Comparison of ENCODE assay signal across 15 cellular contexts in genomic region chr2:197174539-197175094, GRCh38.
DNase-seq lines count a peak whose midpoint lies in the region; ATAC-seq and TF ChIP-seq lines count a peak whose summit lies in the region.
"Had no signal": no experiment of that assay in that cellular context is flagged by ENCODE, and none has a peak within 500 bp of the region (broad histone marks: within the 10 kb centered on the region; RNA-seq: fewer than 3 reads in every experiment).

No MANE protein-coding gene starts in this region.

- H3K4me3 Mint-ChIP-seq in T-cell, result no peak overlapping the region
- H3K4me3 Mint-ChIP-seq: dendritic cell treated with granulocyte-macrophage colony-stimulating factor and Interleukin-4, amounts not matched to agents 40 ng/mL and 50 ng/mL, for 4 days; H9; stimulated activated naive B cell treated with anti-CD40 and anti-IgM and Interleukin-4, amounts not matched to agents 10 μg/mL and 1 μg/mL and 100 μg/mL, for 72 hours had no signal

- ATAC-seq in T-cell (replicated peaks in 1 of 4), result peak in 1 of 4 experiments; percentile 73
- ATAC-seq: left ventricle myocardium superior had no signal

- no peaks in the 10 kb centered on the region for H3K9me3 Mint-ChIP-seq in T-cell
- H3K9me3 Mint-ChIP-seq: dendritic cell treated with granulocyte-macrophage colony-stimulating factor and Interleukin-4, amounts not matched to agents 40 ng/mL and 50 ng/mL, for 4 days; H9; stimulated activated naive B cell treated with anti-CD40 and anti-IgM and Interleukin-4, amounts not matched to agents 10 μg/mL and 1 μg/mL and 100 μg/mL, for 72 hours had no signal

- DNase-seq in AG20443 (ENCODE audit: low spot score) (peak; percentile 54), ELR (ENCODE audit: low read depth) (peak; percentile 68), T-cell (no peak), fibroblast of the aortic adventitia (ENCODE audit: low read depth) (peak; percentile 60), NCI-H2107 treated with DMSO at 0.1 percent for 48 hours (lab: John Stamatoyannopoulos, UW; ENCODE audit: unreplicated experiment) (no peak), HK-2 (ENCODE audit: unreplicated experiment) (no peak), retina (no peak), HT-29 (ENCODE audit: low spot score) (no peak)
- DNase-seq: glutamatergic neuron; H9; KG1; left ventricle myocardium superior; NCI-H187 treated with DMSO at 0.1 percent for 48 hours; stimulated activated naive B cell treated with anti-CD40 and anti-IgM and Interleukin-4, amounts not matched to agents 10 μg/mL and 1 μg/mL and 100 μg/mL, for 72 hours had no signal

- H3K27ac Mint-ChIP-seq in T-cell, result peak overlapping the region; percentile 52 to 59
- H3K27ac Mint-ChIP-seq: dendritic cell treated with granulocyte-macrophage colony-stimulating factor and Interleukin-4, amounts not matched to agents 40 ng/mL and 50 ng/mL, for 4 days; H9; stimulated activated naive B cell treated with anti-CD40 and anti-IgM and Interleukin-4, amounts not matched to agents 10 μg/mL and 1 μg/mL and 100 μg/mL, for 72 hours had no signal

- H3K27me3 Mint-ChIP-seq in T-cell, result no peaks in the 10 kb centered on the region
- H3K27me3 Mint-ChIP-seq: dendritic cell treated with granulocyte-macrophage colony-stimulating factor and Interleukin-4, amounts not matched to agents 40 ng/mL and 50 ng/mL, for 4 days; stimulated activated naive B cell treated with anti-CD40 and anti-IgM and Interleukin-4, amounts not matched to agents 10 μg/mL and 1 μg/mL and 100 μg/mL, for 72 hours had no signal

- POLR2A ChIA-PET in T-cell (lab: Charles Lee), result interaction anchor here (0.5 to 0.6 kb wide), 2 partner anchors 154 to 168 kb away, joined by 4 read pairs; no protein-coding TSS in a partner anchor

- CTCF ChIA-PET in T-cell (lab: Charles Lee), result interaction anchor here (1.1 to 1.3 kb wide), 3 partner anchors 9 to 61 kb away, joined by 3 to 4 read pairs (median 3); no protein-coding TSS in a partner anchor

- peaks cover 16% of the 10 kb centered on the region for H3K36me3 Mint-ChIP-seq in T-cell

- TF ChIP-seq CTCF in fibroblast of the aortic adventitia (IDR thresholded peaks at IDR 0.05; ENCODE audit: insufficient read depth, low read length), result no peak

- no peak overlapping the region for H3K4me3 ChIP-seq in fibroblast of the aortic adventitia (ENCODE audit: low read depth, low read length)

- H3K4me1 Mint-ChIP-seq in T-cell, result peaks cover 73 to 81% (median 73%) of the 10 kb centered on the region in 3 donors
- H3K4me1 Mint-ChIP-seq: H9 had no signal

Comparison
In these comparisons a context has a peak if more than half of its experiments do, and no peak if none do; other contexts are left out.
1. DNase-seq: peak in AG20443 (single experiment), ELR (single experiment) and fibroblast of the aortic adventitia (single experiment); none in T-cell (0 of 34), NCI-H2107 treated with DMSO at 0.1 percent for 48 hours (single experiment), HK-2 (single experiment), retina (single experiment) and HT-29 (single experiment).